Comparison of ENCODE assay signal across 20 cellular contexts in the genomic region with DNA sequence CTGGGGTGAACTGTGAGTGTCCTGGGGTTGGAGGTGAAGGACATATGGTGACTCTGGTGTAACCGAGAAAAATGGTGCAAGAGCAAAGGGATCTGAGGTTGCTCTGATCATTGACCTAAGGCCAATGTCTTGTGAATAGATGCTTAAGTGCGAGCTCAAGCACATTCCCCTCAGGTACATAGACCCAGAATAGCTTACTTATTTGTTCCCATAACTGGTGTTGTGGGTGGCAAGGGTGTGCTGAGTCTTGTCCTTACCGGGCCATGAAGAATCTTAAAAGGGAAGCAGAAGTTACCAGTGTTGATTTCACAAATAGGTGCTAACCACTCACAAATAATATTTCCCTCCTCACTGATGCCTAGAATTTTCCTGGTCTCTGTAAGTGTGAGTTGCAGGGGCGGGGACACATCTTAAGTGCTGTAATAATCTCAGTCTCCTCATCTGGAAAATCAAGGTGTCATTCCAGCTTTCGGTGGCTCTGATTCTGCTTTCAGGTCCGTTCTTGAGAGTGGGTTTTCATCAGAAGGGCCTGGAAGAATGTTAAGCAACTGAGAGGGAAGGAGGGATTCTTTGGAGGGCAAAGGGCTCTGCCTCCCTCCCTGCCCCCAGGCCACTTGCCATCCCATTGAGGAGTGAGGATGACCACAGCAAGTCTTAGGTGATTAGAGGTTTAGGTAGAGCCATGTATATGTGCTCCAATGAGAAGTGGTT. TPM values are rescaled to one million over a fixed set of nuclear protein-coding genes. Genes with fewer than 3 reads are reported as not detected.
"Had no signal": no experiment of that assay in that cellular context is flagged by ENCODE, and none has a peak within 500 bp of the region (broad histone marks: within the 10 kb centered on the region; RNA-seq: fewer than 3 reads in every experiment).

No MANE protein-coding gene starts in this region.

- H3K9me3 Mint-ChIP-seq: activated CD4-positive, alpha-beta memory T cell treated with anti-CD3 and anti-CD28 coated beads, Interleukin-2, amount 10 ng/mL, durations not matched to agents 7 days and 5 days; activated CD4-positive, alpha-beta T cell treated with anti-CD3 and anti-CD28 coated beads, Interleukin-2, amount 10 ng/mL, durations not matched to agents 24 days and 14 days; activated naive CD4-positive, alpha-beta T cell treated with anti-CD3 and anti-CD28 coated beads, Interleukin-2, amount 50 U/mL, for 72 hours; activated T-helper 17 cell treated with anti-CD3 and anti-CD28 coated beads, Interleukin-2, amount 50 U/mL, for 72 hours; natural killer cell treated with Interleukin-12 subunit alpha and Interleukin-12 subunit beta and Interleukin-15 and Interleukin-18, amount 100 ng/mL, for 72 hours; stimulated activated naive B cell treated with anti-CD40 and anti-IgM and Interleukin-4, amounts not matched to agents 10 μg/mL and 1 μg/mL and 100 μg/mL, for 72 hours; type B pancreatic cell had no signal

- H3K9me3 ChIP-seq: left ventricle myocardium inferior had no signal

- DNase-seq: activated CD4-positive, alpha-beta memory T cell treated with anti-CD3 and anti-CD28 coated beads, Interleukin-2, amount 10 ng/mL, durations not matched to agents 7 days and 5 days; activated CD4-positive, alpha-beta T cell treated with anti-CD3 and anti-CD28 coated beads, Interleukin-2, amount 10 ng/mL, durations not matched to agents 24 days and 14 days; activated CD8-positive, alpha-beta memory T cell treated with anti-CD3 and anti-CD28 coated beads, Interleukin-2, amount 10 ng/mL, durations not matched to agents 7 days and 5 days; activated T-cell treated with anti-CD3 and anti-CD28 coated beads, Interleukin-2, amount 50 U/mL, for 1 hour; aorta; erythroblast; foreskin keratinocyte; left ventricle myocardium inferior; nucleus accumbens; small intestine; stimulated activated CD4-positive, alpha-beta T cell treated with anti-CD3 and anti-CD28 coated beads, Interleukin-15, amount 100 ng/mL, for 24 hours; stimulated activated naive B cell treated with anti-CD40 and anti-IgM and Interleukin-4, amounts not matched to agents 10 μg/mL and 1 μg/mL and 100 μg/mL, for 72 hours had no signal

- H3K4me1 Mint-ChIP-seq: activated CD4-positive, alpha-beta memory T cell treated with anti-CD3 and anti-CD28 coated beads, Interleukin-2, amount 10 ng/mL, durations not matched to agents 7 days and 5 days; activated CD4-positive, alpha-beta T cell treated with anti-CD3 and anti-CD28 coated beads, Interleukin-2, amount 10 ng/mL, durations not matched to agents 24 days and 14 days; stimulated activated naive B cell treated with anti-CD40 and anti-IgM and Interleukin-4, amounts not matched to agents 10 μg/mL and 1 μg/mL and 100 μg/mL, for 72 hours had no signal

- H3K36me3 ChIP-seq: left ventricle myocardium inferior had no signal

- H3K27ac Mint-ChIP-seq: activated CD4-positive, alpha-beta memory T cell treated with anti-CD3 and anti-CD28 coated beads, Interleukin-2, amount 10 ng/mL, durations not matched to agents 7 days and 5 days; activated CD4-positive, alpha-beta T cell treated with anti-CD3 and anti-CD28 coated beads, Interleukin-2, amount 10 ng/mL, durations not matched to agents 24 days and 14 days; activated CD8-positive, alpha-beta memory T cell treated with anti-CD3 and anti-CD28 coated beads, Interleukin-2, amount 10 ng/mL, durations not matched to agents 7 days and 5 days; activated naive CD4-positive, alpha-beta T cell treated with anti-CD3 and anti-CD28 coated beads, Interleukin-2, amount 50 U/mL, for 72 hours; activated T-helper 17 cell treated with anti-CD3 and anti-CD28 coated beads, Interleukin-2, amount 50 U/mL, for 72 hours; natural killer cell treated with Interleukin-12 subunit alpha and Interleukin-12 subunit beta and Interleukin-15 and Interleukin-18, amount 100 ng/mL, for 72 hours; stimulated activated naive B cell treated with anti-CD40 and anti-IgM and Interleukin-4, amounts not matched to agents 10 μg/mL and 1 μg/mL and 100 μg/mL, for 72 hours; type B pancreatic cell had no signal

- H3K4me3 ChIP-seq: left ventricle myocardium inferior had no signal

- ATAC-seq: activated CD4-positive, CD25-positive, alpha-beta regulatory T cell treated with anti-CD3 and anti-CD28 coated beads, Interleukin-2, amount 50 U/mL, for 24 hours; activated CD8-positive, alpha-beta memory T cell treated with anti-CD3 and anti-CD28 coated beads, Interleukin-2, amount 10 ng/mL, durations not matched to agents 7 days and 5 days; activated naive CD4-positive, alpha-beta T cell treated with anti-CD3 and anti-CD28 coated beads, Interleukin-2, amount 50 U/mL, for 72 hours; activated T-helper 17 cell treated with anti-CD3 and anti-CD28 coated beads, Interleukin-2, amount 50 U/mL, for 72 hours; foreskin keratinocyte; sciatic nerve; stimulated activated naive B cell treated with anti-CD40 and anti-IgM and Interleukin-4, amounts not matched to agents 10 μg/mL and 1 μg/mL and 100 μg/mL, for 72 hours had no signal

- H3K36me3 Mint-ChIP-seq: activated CD8-positive, alpha-beta memory T cell treated with anti-CD3 and anti-CD28 coated beads, Interleukin-2, amount 10 ng/mL, durations not matched to agents 7 days and 5 days; activated naive CD4-positive, alpha-beta T cell treated with anti-CD3 and anti-CD28 coated beads, Interleukin-2, amount 50 U/mL, for 72 hours; brain; natural killer cell treated with Interleukin-12 subunit alpha and Interleukin-12 subunit beta and Interleukin-15 and Interleukin-18, amount 100 ng/mL, for 72 hours; stimulated activated naive B cell treated with anti-CD40 and anti-IgM and Interleukin-4, amounts not matched to agents 10 μg/mL and 1 μg/mL and 100 μg/mL, for 72 hours; type B pancreatic cell had no signal

- H3K4me3 Mint-ChIP-seq: activated CD4-positive, alpha-beta memory T cell treated with anti-CD3 and anti-CD28 coated beads, Interleukin-2, amount 10 ng/mL, durations not matched to agents 7 days and 5 days; activated CD4-positive, alpha-beta T cell treated with anti-CD3 and anti-CD28 coated beads, Interleukin-2, amount 10 ng/mL, durations not matched to agents 24 days and 14 days; activated CD8-positive, alpha-beta memory T cell treated with anti-CD3 and anti-CD28 coated beads, Interleukin-2, amount 10 ng/mL, durations not matched to agents 7 days and 5 days; activated T-helper 17 cell treated with anti-CD3 and anti-CD28 coated beads, Interleukin-2, amount 50 U/mL, for 72 hours; brain; natural killer cell treated with Interleukin-12 subunit alpha and Interleukin-12 subunit beta and Interleukin-15 and Interleukin-18, amount 100 ng/mL, for 72 hours; stimulated activated naive B cell treated with anti-CD40 and anti-IgM and Interleukin-4, amounts not matched to agents 10 μg/mL and 1 μg/mL and 100 μg/mL, for 72 hours; type B pancreatic cell had no signal

- H3K27me3 ChIP-seq: foreskin keratinocyte had no signal

- H3K27ac ChIP-seq: left ventricle myocardium inferior, VCaP had no signal

RNA-seq across cellular contexts. Expression of gene LIPG, which starts 54.9 kb away (rescaled TPM):
- total RNA-seq: activated CD4-positive, alpha-beta memory T cell treated with anti-CD3 and anti-CD28 coated beads, Interleukin-2, amount 10 ng/mL, durations not matched to agents 7 days and 5 days; activated T-helper 17 cell treated with anti-CD3 and anti-CD28 coated beads, Interleukin-2, amount 50 U/mL, for 72 hours; left ventricle myocardium inferior had no signal
